In genomic region chr2:129859141-129859540, GRCh38 we compare ENCODE assay signal across 1 cellular context.
TF ChIP-seq lines count a peak whose summit lies in the region.

No MANE protein-coding gene starts in this region.

TF ChIP-seq in IMR-90, 13 proteins besides CTCF, POLR2A, EP300 and RAD21 (continued from another document):
- TF ChIP-seq ELK1 (IDR thresholded peaks at IDR 0.05; ENCODE audit: borderline replicate concordance, low read depth, low read length) (no peak), CEBPB (IDR thresholded peaks at IDR 0.05; ENCODE audit: low read depth, low read length) (no peak), USF2 (IDR thresholded peaks at IDR 0.05; ENCODE audit: low read depth, low read length) (no peak), MXI1 (IDR thresholded peaks at IDR 0.05; ENCODE audit: borderline replicate concordance, low read depth, low read length) (no peak), RFX5 (IDR thresholded peaks at IDR 0.05; ENCODE audit: low read depth, low read length) (no peak), MAZ (IDR thresholded peaks at IDR 0.05; ENCODE audit: borderline replicate concordance, low read depth, low read length) (no peak), FOS (IDR thresholded peaks at IDR 0.05; ENCODE audit: low read depth, low read length) (no peak)
